Comparison of ENCODE assay signal across 11 cellular contexts in genomic region chr12:64461634-64462414, GRCh38. TPM values are rescaled to one million over a fixed set of nuclear protein-coding genes. Genes with fewer than 3 reads are reported as not detected.
DNase-seq lines count a peak whose midpoint lies in the region; ATAC-seq and TF ChIP-seq lines count a peak whose summit lies in the region.
"Had no signal": no experiment of that assay in that cellular context is flagged by ENCODE, and none has a peak within 500 bp of the region (broad histone marks: within the 10 kb centered on the region; RNA-seq: fewer than 3 reads in every experiment).

No MANE protein-coding gene starts in this region.

- 0 to 2% methylated on average over 2 of the region's 2 CpGs for WGBS in GM23248 (ENCODE audit: low coverage in 1 of 2, low lambda C conversion rate in 2 of 2, missing lambda C conversion rate in 2 of 2), 2 experiments
- WGBS in prostate gland, result 66% methylated on average over 2 of the region's 2 CpGs

- no peak for TF ChIP-seq CTCF in RWPE2 (IDR thresholded peaks at IDR 0.05; ENCODE audit: poor library complexity, severe bottlenecking)
- TF ChIP-seq CTCF in fibroblast of pulmonary artery (IDR thresholded peaks at IDR 0.05; ENCODE audit: low read length, missing control alignments), result no peak
- TF ChIP-seq CTCF in prostate gland (IDR thresholded peaks at IDR 0.05), result no peak

- H3K4me1 ChIP-seq in GM23248 (ENCODE audit: insufficient read depth), result peaks cover 52% of the 10 kb centered on the region
- H3K4me1 ChIP-seq in RWPE2 (ENCODE audit: insufficient read depth, poor library complexity, severe bottlenecking), result peaks cover 34% of the 10 kb centered on the region
- H3K4me1 ChIP-seq in prostate gland (replicated peaks), result no peaks in the 10 kb centered on the region

- H3K27ac ChIP-seq in GM23248 (peak overlapping the region; percentile 80), RWPE2 (ENCODE audit: poor library complexity, severe bottlenecking) (peak overlapping the region; percentile 40), prostate gland (no peak overlapping the region)
- H3K27ac ChIP-seq: KMS-11, ovary had no signal

- no peak overlapping the region for H2AFZ ChIP-seq in GM23248

- H3K9ac ChIP-seq in GM23248, result peak overlapping the region; percentile 56
- H3K9ac ChIP-seq: KMS-11 had no signal

- H3F3A ChIP-seq in GM23248 (ENCODE audit: insufficient read depth), result peaks cover 26% of the 10 kb centered on the region; the same call in 1 of the 2 replicates

- no peaks in the 10 kb centered on the region for H4K20me1 ChIP-seq in GM23248 (ENCODE audit: insufficient read depth)

- peak; percentile 92 for ATAC-seq in RWPE2 (ENCODE audit: low read depth)
- ATAC-seq in GM19023 (IDR thresholded peaks at IDR 0.05; ENCODE audit: unreplicated experiment), result no peak
- no peak for ATAC-seq in GM18907 (IDR thresholded peaks at IDR 0.05; ENCODE audit: unreplicated experiment)

- H3K4me3 ChIP-seq in GM23248 (peak overlapping the region; percentile 41), RWPE2 (ENCODE audit: severe bottlenecking) (no peak overlapping the region), fibroblast of pulmonary artery (replicated peaks; ENCODE audit: low read depth, low read length) (no peak overlapping the region), skeletal muscle cell (ENCODE audit: low read depth, low read length) (no peak overlapping the region), prostate gland (no peak overlapping the region)
- H3K4me3 ChIP-seq: ovary had no signal

- H3K36me3 ChIP-seq in GM23248 (ENCODE audit: low read depth), result peaks cover 35% of the 10 kb centered on the region
- H3K36me3 ChIP-seq in RWPE2 (ENCODE audit: low read depth), result peaks cover 80% of the 10 kb centered on the region
- no peaks in the 10 kb centered on the region for H3K36me3 ChIP-seq in prostate gland
- H3K36me3 ChIP-seq: ovary had no signal

- H3K27me3 ChIP-seq in GM23248 (replicated peaks; ENCODE audit: insufficient read depth), result no peaks in the 10 kb centered on the region
- H3K27me3 ChIP-seq in RWPE2 (ENCODE audit: insufficient read depth, poor library complexity, severe bottlenecking), result no peaks in the 10 kb centered on the region
- H3K27me3 ChIP-seq in prostate gland (replicated peaks; ENCODE audit: insufficient read depth), result no peaks in the 10 kb centered on the region

- DNase-seq in GM23248, result peak; percentile 96
- no peak for DNase-seq in RWPE2 (ENCODE audit: low spot score)
- DNase-seq in fibroblast of pulmonary artery (ENCODE audit: low read depth), result peak; percentile 82
- DNase-seq in skeletal muscle cell (ENCODE audit: low read depth), result peak; percentile 89
- no peak for DNase-seq in prostate gland (ENCODE audit: low spot score)
- DNase-seq: NCI-H524 treated with DMSO at 0.1 percent for 48 hours, ovary, T-helper 1 cell had no signal

- intact Hi-C loops in prostate gland (cut with DNase I), result no loop called here

- H3K4me2 ChIP-seq in GM23248 (ENCODE audit: unreplicated experiment), result peak overlapping the region; percentile 72
- H3K4me2 ChIP-seq: KMS-11 had no signal

- H3K79me2 ChIP-seq in GM23248 (ENCODE audit: insufficient read depth), result peaks cover 62% of the 10 kb centered on the region

- H3K9me3 ChIP-seq in GM23248 (ENCODE audit: low read depth) (no peaks in the 10 kb centered on the region), RWPE2 (ENCODE audit: severe bottlenecking) (no peaks in the 10 kb centered on the region), prostate gland (no peaks in the 10 kb centered on the region)
- H3K9me3 ChIP-seq: ovary had no signal

- TF ChIP-seq POLR2A in prostate gland (IDR thresholded peaks at IDR 0.05), result no peak

- H3K9me2 ChIP-seq in GM23248 (ENCODE audit: insufficient read depth), result no peaks in the 10 kb centered on the region

- in situ Hi-C loops in GM23248 (cut with MboI), result no loop called here

RNA-seq across cellular contexts. Expression of gene TBK1, which starts 9.9 kb away (rescaled TPM):
- 29.4 and 33.9 TPM in 2 replicates for total RNA-seq in GM23248 (2014; rRNA removed; shearing (Covaris generic))
- 25.2 and 27.1 TPM in 2 replicates for polyA plus RNA-seq in GM23248 (2016; fragmentation: Nextera tagmentation; extraction: Ambion mirVana)
- 10 to 100 TPM; 25.9 to 33.6 TPM for total RNA-seq in prostate gland

RNA-seq across cellular contexts. Expression of gene XPOT, which starts 57.6 kb away (rescaled TPM):
- total RNA-seq in GM23248 (2014; rRNA removed; shearing (Covaris generic)), result 148 and 154 TPM in 2 replicates
- polyA plus RNA-seq in GM23248 (2016; fragmentation: Nextera tagmentation; extraction: Ambion mirVana), result 118 and 120 TPM in 2 replicates
- total RNA-seq in prostate gland, result 10 to 100 TPM; 30.4 to 36.8 TPM

Comparison
In these comparisons a context has a peak if more than half of its experiments do, and no peak if none do; other contexts are left out.
1. DNase-seq: peak in GM23248 (single experiment), fibroblast of pulmonary artery (single experiment) and skeletal muscle cell (single experiment); none in RWPE2 (single experiment) and prostate gland (single experiment).
2. H3K27ac ChIP-seq: peak in GM23248 (single experiment) and RWPE2 (single experiment); none in prostate gland (0 of 2).